8 cellular contexts compared by ENCODE assay signal in the genomic region with DNA sequence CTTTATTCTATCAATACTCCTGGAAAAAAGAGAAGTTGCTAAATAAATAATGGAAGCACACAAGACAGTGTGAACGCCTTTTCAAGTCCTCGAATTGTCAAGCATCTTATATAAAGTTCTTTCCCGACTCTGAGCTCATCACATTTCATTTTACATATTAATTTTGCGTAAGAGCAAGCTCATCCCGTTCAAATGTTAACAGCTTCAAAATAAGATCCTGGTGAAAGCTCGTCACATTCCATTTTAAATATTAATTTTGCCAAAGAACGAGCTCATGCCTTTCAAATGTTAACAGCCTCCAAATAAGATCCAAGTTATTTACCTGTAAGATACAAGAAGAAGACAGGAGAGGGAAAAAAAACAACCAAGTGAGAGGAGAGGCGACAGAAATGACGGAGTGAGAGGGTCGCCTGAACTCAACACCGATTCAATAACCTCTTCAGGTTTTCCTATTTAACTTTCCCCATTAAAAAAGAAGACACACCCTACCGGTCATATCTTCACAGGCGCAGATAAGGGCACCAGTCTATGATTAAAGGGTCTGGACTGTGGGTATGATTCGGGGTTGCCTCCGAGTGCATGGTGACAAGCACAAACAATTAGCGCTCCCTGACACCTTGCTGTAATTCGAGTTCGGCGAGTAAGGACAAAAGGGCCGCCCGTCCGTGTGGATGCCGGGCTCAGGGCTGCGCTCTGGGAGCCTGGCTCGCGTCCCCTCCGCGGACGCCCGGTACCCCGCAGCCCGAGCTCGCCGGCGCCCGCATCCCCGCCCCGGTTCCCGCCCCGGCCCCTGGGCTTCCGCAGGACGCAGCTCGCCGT.
DNase-seq lines count a peak whose midpoint lies in the region; ATAC-seq, FAIRE-seq and TF ChIP-seq lines count a peak whose summit lies in the region.

No MANE protein-coding gene starts in this region.

- H2AFZ ChIP-seq in HepG2 (ENCODE audit: low read length): no peak overlapping the region

- H3K9ac ChIP-seq in NT2/D1 (ENCODE audit: insufficient read length, low read depth): peak overlapping the region; percentile 21
- H3K9ac ChIP-seq in HepG2 (ENCODE audit: insufficient read depth, low read depth, low read length): no peak overlapping the region

- in situ Hi-C loops in brain microvascular endothelial cell (cut with HindIII; ENCODE audit: low pct_ligation_motif_present, low sequenced_read_pairs): no loop called here
- in situ Hi-C loops in HepG2 (cut with HindIII; ENCODE audit: extremely low pct_ligation_motif_present, low pct_unique_long_range_greater_than_20kb): no loop called here

- ATAC-seq in HG02943 (IDR thresholded peaks at IDR 0.05; ENCODE audit: low read depth, unreplicated experiment) (peak; percentile 23), HepG2 (no peak; the same call in 1 of the 3 replicates)

- no peak for FAIRE-seq in HepG2 (lab: Jason Lieb, UNC)

- H3K9me3 ChIP-seq in NT2/D1 (ENCODE audit: insufficient read depth, low read length): no peaks in the 10 kb centered on the region
- H3K9me3 ChIP-seq in HepG2 (ENCODE audit: low read length): peaks cover 8% of the 10 kb centered on the region

- no peaks in the 10 kb centered on the region for H3K79me2 ChIP-seq in HepG2 (ENCODE audit: insufficient read depth, low read length)

- TSS peak; percentile 68 for BruUV-seq in HepG2 (replicated peaks; lab: Mats Ljungman, UMichigan)

- POLR2A ChIA-PET in HepG2 (lab: Yijun Ruan, JAX): interaction anchor here (1.5 kb wide), 1 partner anchor 114 kb away, joined by 6 read pairs; no protein-coding TSS in a partner anchor

- DNase-seq in stimulated activated CD4-positive, alpha-beta T cell treated with anti-CD3 and anti-CD28 coated beads, Interleukin-2, amount 100 ng/mL, for 48 hours: peak; percentile 7 to 21
- DNase-seq in stimulated activated CD4-positive, alpha-beta T cell treated with anti-CD3 and anti-CD28 coated beads, Interleukin-15, amount 100 ng/mL, for 24 hours: no peak
- no peak for DNase-seq in NT2/D1 (ENCODE audit: low read depth, low spot score)
- peak; percentile 36 for DNase-seq in brain microvascular endothelial cell
- no peak for DNase-seq in HepG2 (ENCODE audit: low spot score)
- peak; percentile 36 for DNase-seq in superior temporal gyrus (ENCODE audit: extremely low spot score)
- DNase-seq in central memory CD4-positive, alpha-beta T cell: no peak

- H3K27ac ChIP-seq in brain microvascular endothelial cell (peak overlapping the region; percentile 65), HepG2 (ENCODE audit: extremely low read length, insufficient read depth, low read length) (no peak overlapping the region)

- TF ChIP-seq RAD21 in HepG2 (CRISPR knock-in tag; IDR thresholded peaks at IDR 0.05): no peak

- H4K20me1 ChIP-seq in HepG2 (ENCODE audit: insufficient read depth, low read length): no peaks in the 10 kb centered on the region

- no peak for TF ChIP-seq POLR2A in HepG2 (IDR thresholded peaks at IDR 0.05; ENCODE audit: insufficient read depth in 1 of 2, low read depth in 2 of 2, low read length in 2 of 2)

- CTCF ChIA-PET in HepG2 (lab: Yijun Ruan, JAX; ENCODE audit: low intra/inter-chr PET ratio, low total read pairs): interaction anchor here (1.1 to 1.2 kb wide), 2 partner anchors 123 to 129 kb away, joined by 3 read pairs; no protein-coding TSS in a partner anchor

- peak; percentile 42 for TF ChIP-seq CTCF in brain microvascular endothelial cell (IDR thresholded peaks at IDR 0.05; ENCODE audit: low read depth, low read length, missing control alignments)
- no peak for TF ChIP-seq CTCF in HepG2 (CRISPR knock-in tag; IDR thresholded peaks at IDR 0.05)

- TF ChIP-seq EP300 in HepG2 (IDR thresholded peaks at IDR 0.05; ENCODE audit: low read depth in 2 of 2, low read length in 2 of 2) (no peak), HepG2 (CRISPR knock-in tag; IDR thresholded peaks at IDR 0.05; ENCODE audit: borderline replicate concordance) (no peak)

- peak overlapping the region; percentile 49 for H3K4me3 ChIP-seq in NT2/D1 (ENCODE audit: insufficient read length, low read depth)
- H3K4me3 ChIP-seq in brain microvascular endothelial cell (ENCODE audit: low read depth, low read length): peak overlapping the region; percentile 84
- H3K4me3 ChIP-seq in HepG2 (replicated peaks in 1 of 3; ENCODE audit: insufficient read depth in 1 of 3, low read depth in 2 of 3, low read length in 3 of 3): peak overlapping the region; percentile 52 to 68 (median 52); a peak in 5 of 6 replicates

- H3K4me2 ChIP-seq in HepG2 (ENCODE audit: low read depth, low read length): peak overlapping the region; percentile 97

- H3K27me3 ChIP-seq in NT2/D1 (ENCODE audit: insufficient read depth, insufficient read length) (peaks cover 28% of the 10 kb centered on the region), brain microvascular endothelial cell (replicated peaks) (no peaks in the 10 kb centered on the region), HepG2 (ENCODE audit: control insufficient read depth in 1 of 2, insufficient read depth in 2 of 2, low read length in 2 of 2) (peaks cover 0 to 23% of the 10 kb centered on the region in 2 experiments; a peak in 2 of 5 replicates)

- H3K36me3 ChIP-seq in NT2/D1 (ENCODE audit: insufficient read depth, insufficient read length, low read length) (no peaks in the 10 kb centered on the region), brain microvascular endothelial cell (replicated peaks) (no peaks in the 10 kb centered on the region), HepG2 (replicated peaks in 1 of 2; ENCODE audit: control insufficient read depth in 1 of 2, insufficient read depth in 2 of 2, low read length in 2 of 2) (no peaks in the 10 kb centered on the region)

- 23% methylated on average over 12 of the region's 44 CpGs for WGBS in HepG2 (ENCODE audit: low lambda C conversion rate)

- intact Hi-C loops in HepG2 (cut with micrococcal nuclease; ENCODE audit: unreplicated experiment): no loop called here

- H3K4me1 ChIP-seq in NT2/D1 (ENCODE audit: insufficient read depth, insufficient read length) (peaks cover 6% of the 10 kb centered on the region), HepG2 (ENCODE audit: insufficient read depth, low read length) (peaks cover 12% of the 10 kb centered on the region)

TF ChIP-seq in HepG2, 621 proteins besides CTCF, POLR2A, EP300 and RAD21:
- peak; percentile 5 for TF ChIP-seq ZNF883 (CRISPR knock-in tag; IDR thresholded peaks at IDR 0.05; ENCODE audit: not compliant biosample characterization)
- TF ChIP-seq EZH2 (conservative IDR thresholded peaks at IDR 0.05; ENCODE audit: low read depth, low read length): 0 out of 2 replicates have a peak, but pooled peaks have one; percentile 57
- no peak for TF ChIP-seq THAP11 (CRISPR knock-in tag; IDR thresholded peaks at IDR 0.05)
- TF ChIP-seq SP4 (CRISPR knock-in tag; IDR thresholded peaks at IDR 0.05): no peak
- 0 out of 2 replicates have a peak, but pooled peaks have one; percentile 21 for TF ChIP-seq BORCS8-MEF2B (CRISPR knock-in tag; IDR thresholded peaks at IDR 0.05)
- TF ChIP-seq YEATS4 (CRISPR knock-in tag; IDR thresholded peaks at IDR 0.05; ENCODE audit: borderline replicate concordance): peak; percentile 6; the same call in 1 of the 2 replicates

Comparison
In these comparisons a context has a peak if more than half of its experiments do, and no peak if none do; other contexts are left out.
1. DNase-seq: peak in stimulated activated CD4-positive, alpha-beta T cell treated with anti-CD3 and anti-CD28 coated beads, Interleukin-2, amount 100 ng/mL, for 48 hours (2 of 2), brain microvascular endothelial cell (single experiment) and superior temporal gyrus (single experiment); none in stimulated activated CD4-positive, alpha-beta T cell treated with anti-CD3 and anti-CD28 coated beads, Interleukin-15, amount 100 ng/mL, for 24 hours (single experiment), NT2/D1 (single experiment), HepG2 (single experiment) and central memory CD4-positive, alpha-beta T cell (single experiment).
2. Peak in every context shown above with its lines, with median percentiles within 50 percentile points of each other: H3K4me3 ChIP-seq.